Comparison of ENCODE assay signal across 9 cellular contexts in genomic region chr9:116149844-116150243, GRCh38. TPM values are rescaled to one million over a fixed set of nuclear protein-coding genes. Genes with fewer than 3 reads are reported as not detected.
A peak's percentile ranks its signal among the peaks of the same experiment; 100 is the strongest.
DNase-seq lines count a peak whose midpoint lies in the region; ATAC-seq, FAIRE-seq and TF ChIP-seq lines count a peak whose summit lies in the region.
"Had no signal": no experiment of that assay in that cellular context is flagged by ENCODE, and none has a peak within 500 bp of the region (broad histone marks: within the 10 kb centered on the region; RNA-seq: fewer than 3 reads in every experiment).

No MANE protein-coding gene starts in this region.

- H3K27ac ChIP-seq in breast epithelium: no peak overlapping the region
- no peak overlapping the region for H3K27ac ChIP-seq in Karpas-422 (ENCODE audit: low read length)

- peak; percentile 81 for ATAC-seq in mucosa of descending colon

- H3K27me3 ChIP-seq in breast epithelium: peaks cover 0 to 4% of the 10 kb centered on the region in 2 donors
- H3K27me3 ChIP-seq in Karpas-422 (ENCODE audit: low read length): no peaks in the 10 kb centered on the region
- H3K27me3 ChIP-seq in bronchial epithelial cell (ENCODE audit: control insufficient read depth, insufficient read depth, low read length): peaks cover 5% of the 10 kb centered on the region

- no peak for FAIRE-seq in bronchial epithelial cell (lab: Jason Lieb, UNC)

- POLR2A ChIA-PET in MCF 10A (lab: Yijun Ruan, JAX): interaction anchor here (0.6 to 0.7 kb wide), 2 partner anchors 17 to 716 kb away, joined by 3 read pairs; no protein-coding TSS in a partner anchor

- CTCF ChIA-PET in MCF 10A (lab: Yijun Ruan, JAX): interaction anchor here (0.6 to 3.5 kb wide), 15 partner anchors 11 to 556 kb away, joined by 3 to 28 read pairs (median 4); no protein-coding TSS in a partner anchor

- no peaks in the 10 kb centered on the region for H3K27me3 Mint-ChIP-seq in MCF 10A (ENCODE audit: insufficient read depth, unreplicated experiment)

- no peaks in the 10 kb centered on the region for H3K4me1 ChIP-seq in breast epithelium
- H3K4me1 ChIP-seq in Karpas-422 (ENCODE audit: low read length): no peaks in the 10 kb centered on the region
- H3K4me1 ChIP-seq in mucosa of descending colon (ENCODE audit: low read depth): peaks cover 5% of the 10 kb centered on the region

- H3K27ac Mint-ChIP-seq in MCF 10A (ENCODE audit: low read depth, unreplicated experiment): no peak overlapping the region
- H3K27ac Mint-ChIP-seq: activated naive CD8-positive, alpha-beta T cell treated with anti-CD3 and anti-CD28 coated beads, Interleukin-2, amount 10 ng/mL, durations not matched to agents 7 days and 5 days had no signal

- no peak overlapping the region for H2AFZ ChIP-seq in Karpas-422 (ENCODE audit: low read length)

- no peaks in the 10 kb centered on the region for H3K9me2 ChIP-seq in Karpas-422 (replicated peaks; ENCODE audit: insufficient read depth, low read length)

- no peaks in the 10 kb centered on the region for H3K36me3 Mint-ChIP-seq in MCF 10A (ENCODE audit: insufficient read depth, unreplicated experiment)
- H3K36me3 Mint-ChIP-seq: activated naive CD8-positive, alpha-beta T cell treated with anti-CD3 and anti-CD28 coated beads, Interleukin-2, amount 10 ng/mL, durations not matched to agents 7 days and 5 days had no signal

- H3K79me2 ChIP-seq in Karpas-422 (ENCODE audit: low read length): no peaks in the 10 kb centered on the region

- no peaks in the 10 kb centered on the region for H3K9me3 Mint-ChIP-seq in MCF 10A (ENCODE audit: unreplicated experiment)
- H3K9me3 Mint-ChIP-seq: activated naive CD8-positive, alpha-beta T cell treated with anti-CD3 and anti-CD28 coated beads, Interleukin-2, amount 10 ng/mL, durations not matched to agents 7 days and 5 days had no signal

- no peaks in the 10 kb centered on the region for H4K20me1 ChIP-seq in Karpas-422 (ENCODE audit: insufficient read depth, low read depth, low read length)

- H3K4me3 ChIP-seq in breast epithelium (no peak overlapping the region), Karpas-422 (ENCODE audit: low read length) (no peak overlapping the region), bronchial epithelial cell (ENCODE audit: low read depth, low read length) (no peak overlapping the region), mucosa of descending colon (no peak overlapping the region)

- H3K36me3 ChIP-seq in breast epithelium (no peaks in the 10 kb centered on the region), Karpas-422 (ENCODE audit: insufficient read depth, low read length) (no peaks in the 10 kb centered on the region), bronchial epithelial cell (ENCODE audit: control insufficient read depth, insufficient read depth, low read length) (no peaks in the 10 kb centered on the region), mucosa of descending colon (ENCODE audit: low read depth) (no peaks in the 10 kb centered on the region)

- no peak overlapping the region for H3K4me3 Mint-ChIP-seq in MCF 10A (ENCODE audit: unreplicated experiment)
- H3K4me3 Mint-ChIP-seq: activated naive CD8-positive, alpha-beta T cell treated with anti-CD3 and anti-CD28 coated beads, Interleukin-2, amount 10 ng/mL, durations not matched to agents 7 days and 5 days had no signal

- DNase-seq in MCF 10A (ENCODE audit: unreplicated experiment) (peak; percentile 51), breast epithelium (ENCODE audit: low spot score in 2 of 2) (no peak), Karpas-422 (peak; percentile 77), bronchial epithelial cell (ENCODE audit: low read depth) (no peak), mucosa of descending colon (peak in 2 of 3 donors; percentile 25 to 43), GM19238 (ENCODE audit: insufficient read length, low spot score) (no peak), T-helper 1 cell (no peak)
- no peak for DNase-seq in activated naive CD4-positive, alpha-beta T cell treated with Interleukin-2 at 50 U/mL for 16 hours
- DNase-seq: activated naive CD8-positive, alpha-beta T cell treated with anti-CD3 and anti-CD28 coated beads, Interleukin-2, amount 10 ng/mL, durations not matched to agents 7 days and 5 days had no signal

- no TSS peak for BruUV-seq in MCF 10A (replicated peaks; lab: Mats Ljungman, UMichigan)

- TF ChIP-seq POLR2A in breast epithelium (IDR thresholded peaks at IDR 0.05): no peak

- H3K9me3 ChIP-seq in breast epithelium (no peaks in the 10 kb centered on the region), Karpas-422 (ENCODE audit: low read length) (no peaks in the 10 kb centered on the region), mucosa of descending colon (no peaks in the 10 kb centered on the region)

- intact Hi-C loops in MCF 10A (cut with micrococcal nuclease): loop anchor here (5.0 kb wide), 2 partner anchors 208 to 497 kb away; no protein-coding TSS in a partner anchor
- intact Hi-C loops in breast epithelium (cut with DNase I; ENCODE audit: low total_unique reads): no loop called here
- intact Hi-C loops in mucosa of descending colon (cut with DNase I, micrococcal nuclease): loop anchor here in 1 of 2 donors (10.0 kb wide), 1 partner anchor 345 kb away; no protein-coding TSS in a partner anchor

- no peak overlapping the region for H3K4me2 ChIP-seq in Karpas-422 (ENCODE audit: low read depth, low read length, poor library complexity, severe bottlenecking)

- H3K4me1 Mint-ChIP-seq in MCF 10A (ENCODE audit: insufficient read depth, unreplicated experiment): peaks cover 24% of the 10 kb centered on the region

- TF ChIP-seq CTCF in MCF 10A (IDR thresholded peaks at IDR 0.05; ENCODE audit: unreplicated experiment): peak; percentile 47
- peak in 1 of 3 donors; percentile 46 for TF ChIP-seq CTCF in breast epithelium (IDR thresholded peaks at IDR 0.05)
- peak; percentile 83 for TF ChIP-seq CTCF in bronchial epithelial cell (IDR thresholded peaks at IDR 0.05; ENCODE audit: insufficient read depth, low read length, severe bottlenecking)
- peak; percentile 57 for TF ChIP-seq CTCF in mucosa of descending colon (IDR thresholded peaks at IDR 0.05)

- no peak overlapping the region for H3K9ac ChIP-seq in Karpas-422 (ENCODE audit: low read length)

RNA-seq across cellular contexts. Expression of gene PAPPA, which starts 3.7 kb away (rescaled TPM):
- total RNA-seq in MCF 10A (2022) (6.1 and 7.0 TPM in 2 replicates), breast epithelium (1 to 10 TPM; 2.6 to 3.4 (median 3.4) TPM), bronchial epithelial cell (0.13 and 1.3 TPM in 2 replicates), mucosa of descending colon (1 to 10 TPM in 2 of 3 donors, under 1 TPM in 1; 0.61 to 2.5 (median 1.9) TPM)
- total RNA-seq in Karpas-422 (2014; rRNA removed; shearing (Covaris generic); ENCODE audit: low replicate concordance): 0.14 and 0.30 TPM in 2 replicates
- total RNA-seq: activated naive CD8-positive, alpha-beta T cell treated with anti-CD3 and anti-CD28 coated beads, Interleukin-2, amount 10 ng/mL, durations not matched to agents 7 days and 5 days had no signal

Comparison
In these comparisons a context has a peak if more than half of its experiments do, and no peak if none do; other contexts are left out.
1. DNase-seq: peak in MCF 10A (single experiment), Karpas-422 (single experiment) and mucosa of descending colon (2 of 3); none in breast epithelium (0 of 2), bronchial epithelial cell (single experiment), GM19238 (single experiment), activated naive CD4-positive, alpha-beta T cell treated with Interleukin-2 at 50 U/mL for 16 hours (single experiment) and T-helper 1 cell (0 of 5).